ENCODE assay signal across 8 cellular contexts in the genomic region with DNA sequence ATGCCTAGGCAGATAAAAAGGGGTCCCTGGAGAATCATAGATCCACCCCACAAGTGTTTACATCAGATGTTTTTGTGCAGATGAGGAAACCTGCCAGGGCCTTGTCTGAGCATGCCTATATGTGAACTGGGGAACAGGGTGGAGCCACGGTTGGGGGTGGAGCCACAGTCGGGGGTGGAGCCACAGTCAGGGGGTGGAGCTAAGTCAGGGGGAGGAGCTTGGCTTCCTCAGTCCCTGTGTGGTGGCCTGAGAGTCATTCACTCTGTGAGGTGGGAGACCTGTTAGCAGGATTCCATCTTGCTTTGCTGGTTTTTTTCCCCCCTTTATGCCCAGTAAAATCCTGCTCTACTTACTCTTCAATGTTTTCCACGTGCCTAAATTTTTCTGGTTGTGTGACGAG.
DNase-seq lines count a peak whose midpoint lies in the region; ATAC-seq, FAIRE-seq and TF ChIP-seq lines count a peak whose summit lies in the region.
"Had no signal": no experiment of that assay in that cellular context is flagged by ENCODE, and none has a peak within 500 bp of the region (broad histone marks: within the 10 kb centered on the region; RNA-seq: fewer than 3 reads in every experiment).

No MANE protein-coding gene starts in this region.

- H3K27ac Mint-ChIP-seq in T-helper 2 cell treated with Interferon-gamma antibody and Interleukin-4, amounts not matched to agents 5 μg/mL and 100 μg/mL, for 36 hours, result no peak overlapping the region

- DNase-seq in H54 (ENCODE audit: insufficient read length, low spot score), result no peak
- DNase-seq in RWPE2 (ENCODE audit: low spot score), result no peak
- peak; percentile 25 for DNase-seq in choroid plexus epithelial cell (ENCODE audit: low read depth)
- DNase-seq in stimulated activated CD8-positive, alpha-beta memory T cell treated with anti-CD3 and anti-CD28 coated beads, Interleukin-4, amount 100 ng/mL, for 24 hours (ENCODE audit: low read depth), result peak; percentile 22
- no peak for DNase-seq in SIG-M5 (lab: John Stamatoyannopoulos, UW)
- DNase-seq in T-helper 2 cell treated with Interferon-gamma antibody and Interleukin-4, amounts not matched to agents 5 μg/mL and 100 μg/mL, for 36 hours (ENCODE audit: low spot score), result no peak

- peaks cover 44% of the 10 kb centered on the region for H3K4me1 ChIP-seq in RWPE2 (ENCODE audit: insufficient read depth, poor library complexity, severe bottlenecking)

- TF ChIP-seq CTCF in RWPE2 (IDR thresholded peaks at IDR 0.05; ENCODE audit: poor library complexity, severe bottlenecking) (no peak), choroid plexus epithelial cell (conservative IDR thresholded peaks at IDR 0.05; ENCODE audit: low read depth, low read length) (no peak)

- peak; percentile 53 for FAIRE-seq in H54 (lab: Jason Lieb, UNC)

- peak; percentile 24; the same call in 1 of the 3 replicates for ATAC-seq in RWPE2 (ENCODE audit: low read depth)
- no peak for ATAC-seq in GM18861 (IDR thresholded peaks at IDR 0.05; ENCODE audit: unreplicated experiment)

- no peaks in the 10 kb centered on the region for H3K9me3 ChIP-seq in RWPE2 (ENCODE audit: severe bottlenecking)

- H3K4me3 Mint-ChIP-seq in T-helper 2 cell treated with Interferon-gamma antibody and Interleukin-4, amounts not matched to agents 5 μg/mL and 100 μg/mL, for 36 hours, result no peak overlapping the region

- H3K27me3 Mint-ChIP-seq in T-helper 2 cell treated with Interferon-gamma antibody and Interleukin-4, amounts not matched to agents 5 μg/mL and 100 μg/mL, for 36 hours (ENCODE audit: low read depth), result no peaks in the 10 kb centered on the region

- no peaks in the 10 kb centered on the region for H3K36me3 Mint-ChIP-seq in T-helper 2 cell treated with Interferon-gamma antibody and Interleukin-4, amounts not matched to agents 5 μg/mL and 100 μg/mL, for 36 hours (ENCODE audit: low read depth)

- TF ChIP-seq POLR2A in H54 (IDR thresholded peaks at IDR 0.05; ENCODE audit: low read depth, low read length), result no peak

- no peaks in the 10 kb centered on the region for H3K4me1 Mint-ChIP-seq in T-helper 2 cell treated with Interferon-gamma antibody and Interleukin-4, amounts not matched to agents 5 μg/mL and 100 μg/mL, for 36 hours (ENCODE audit: low read depth)

- no peaks in the 10 kb centered on the region for H3K36me3 ChIP-seq in RWPE2 (ENCODE audit: low read depth)
- H3K36me3 ChIP-seq: cardiac muscle cell had no signal

- H3K4me3 ChIP-seq in RWPE2 (ENCODE audit: severe bottlenecking) (no peak overlapping the region), choroid plexus epithelial cell (ENCODE audit: low read depth, low read length) (no peak overlapping the region)
- H3K4me3 ChIP-seq: cardiac muscle cell had no signal

- no peaks in the 10 kb centered on the region for H3K27me3 ChIP-seq in RWPE2 (ENCODE audit: insufficient read depth, poor library complexity, severe bottlenecking)
- H3K27me3 ChIP-seq: cardiac muscle cell had no signal

- peak overlapping the region; percentile 76 for H3K27ac ChIP-seq in RWPE2 (ENCODE audit: poor library complexity, severe bottlenecking)
- H3K27ac ChIP-seq: cardiac muscle cell had no signal

- H3K9me3 Mint-ChIP-seq in T-helper 2 cell treated with Interferon-gamma antibody and Interleukin-4, amounts not matched to agents 5 μg/mL and 100 μg/mL, for 36 hours, result no peaks in the 10 kb centered on the region

Comparison
In these comparisons a context has a peak if more than half of its experiments do, and no peak if none do; other contexts are left out.
1. DNase-seq: peak in choroid plexus epithelial cell (single experiment) and stimulated activated CD8-positive, alpha-beta memory T cell treated with anti-CD3 and anti-CD28 coated beads, Interleukin-4, amount 100 ng/mL, for 24 hours (single experiment); none in H54 (single experiment), RWPE2 (single experiment), SIG-M5 (single experiment) and T-helper 2 cell treated with Interferon-gamma antibody and Interleukin-4, amounts not matched to agents 5 μg/mL and 100 μg/mL, for 36 hours (single experiment).